ENCODE assay signal across 14 cellular contexts in genomic region chr18:23867011-23867410, GRCh38.
"Had no signal": no experiment of that assay in that cellular context is flagged by ENCODE, and none has a peak within 500 bp of the region (broad histone marks: within the 10 kb centered on the region; RNA-seq: fewer than 3 reads in every experiment).

No MANE protein-coding gene starts in this region.

- H3K4me3 ChIP-seq: ascending aorta, breast epithelium, ovary had no signal

- H3K27ac Mint-ChIP-seq: activated CD4-positive, alpha-beta T cell treated with anti-CD3 and anti-CD28 coated beads, Interleukin-2, amount 10 ng/mL, durations not matched to agents 24 days and 14 days; dendritic cell treated with granulocyte-macrophage colony-stimulating factor and Interleukin-4, amounts not matched to agents 40 ng/mL and 50 ng/mL, for 4 days; stimulated activated naive CD8-positive, alpha-beta T cell treated with anti-CD3 and anti-CD28 coated beads, Interleukin-15, amount 100 ng/mL, for 72 hours had no signal

- H3K27ac ChIP-seq: ascending aorta, breast epithelium, foreskin keratinocyte, ovary had no signal

- H3K9me3 ChIP-seq: ascending aorta, breast epithelium, ovary had no signal

- ATAC-seq: foreskin keratinocyte; left ventricle myocardium superior; sciatic nerve; stimulated activated naive CD8-positive, alpha-beta T cell treated with anti-CD3 and anti-CD28 coated beads, Interleukin-15, amount 100 ng/mL, for 72 hours had no signal

- H3K4me1 ChIP-seq: breast epithelium had no signal

- H3K27me3 ChIP-seq: ascending aorta, breast epithelium, foreskin keratinocyte, ovary had no signal

- H3K4me3 Mint-ChIP-seq: activated CD4-positive, alpha-beta T cell treated with anti-CD3 and anti-CD28 coated beads, Interleukin-2, amount 10 ng/mL, durations not matched to agents 24 days and 14 days; dendritic cell treated with granulocyte-macrophage colony-stimulating factor and Interleukin-4, amounts not matched to agents 40 ng/mL and 50 ng/mL, for 4 days; stimulated activated naive CD8-positive, alpha-beta T cell treated with anti-CD3 and anti-CD28 coated beads, Interleukin-15, amount 100 ng/mL, for 72 hours had no signal

- DNase-seq: activated CD4-positive, alpha-beta T cell treated with anti-CD3 and anti-CD28 coated beads, Interleukin-2, amount 10 ng/mL, durations not matched to agents 24 days and 14 days; activated CD4-positive, CD25-positive, alpha-beta regulatory T cell; activated CD8-positive, alpha-beta memory T cell treated with anti-CD3 and anti-CD28 coated beads for 24 hours; activated naive CD4-positive, alpha-beta T cell; cerebellar nuclear complex; effector memory CD4-positive, alpha-beta T cell; foreskin keratinocyte; left ventricle myocardium superior; ovary; stimulated activated naive CD8-positive, alpha-beta T cell treated with anti-CD3 and anti-CD28 coated beads, Interleukin-15, amount 100 ng/mL, for 72 hours had no signal

- H3K36me3 ChIP-seq: ascending aorta, breast epithelium, ovary had no signal

- H3K9me3 Mint-ChIP-seq: dendritic cell treated with granulocyte-macrophage colony-stimulating factor and Interleukin-4, amounts not matched to agents 40 ng/mL and 50 ng/mL, for 4 days had no signal

- H3K27me3 Mint-ChIP-seq: dendritic cell treated with granulocyte-macrophage colony-stimulating factor and Interleukin-4, amounts not matched to agents 40 ng/mL and 50 ng/mL, for 4 days; stimulated activated naive CD8-positive, alpha-beta T cell treated with anti-CD3 and anti-CD28 coated beads, Interleukin-15, amount 100 ng/mL, for 72 hours had no signal
